Comparison of ENCODE assay signal across 1 cellular context in the genomic region with DNA sequence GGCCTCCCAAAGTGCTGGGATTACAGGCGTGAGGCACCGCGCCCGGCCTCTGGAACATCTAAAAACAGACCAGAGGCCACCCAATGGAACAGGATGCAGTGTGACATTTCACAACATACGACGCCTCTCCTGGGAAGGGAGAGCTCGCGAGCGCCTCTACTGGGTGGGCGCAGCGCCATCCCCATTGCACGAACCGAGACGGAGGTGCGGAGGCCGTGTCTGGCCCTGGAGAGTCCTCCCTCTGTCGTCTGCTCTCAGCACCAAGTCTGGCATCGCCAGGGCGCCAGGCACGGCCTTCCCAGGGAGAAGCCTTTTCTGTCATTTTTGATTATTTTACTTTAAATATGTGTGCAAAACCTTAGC.
TF ChIP-seq lines count a peak whose summit lies in the region.

No MANE protein-coding gene starts in this region.

TF ChIP-seq in GM23338, 12 proteins besides CTCF, POLR2A, EP300 and RAD21 (continued from another document):
- TF ChIP-seq, protein P1, sequence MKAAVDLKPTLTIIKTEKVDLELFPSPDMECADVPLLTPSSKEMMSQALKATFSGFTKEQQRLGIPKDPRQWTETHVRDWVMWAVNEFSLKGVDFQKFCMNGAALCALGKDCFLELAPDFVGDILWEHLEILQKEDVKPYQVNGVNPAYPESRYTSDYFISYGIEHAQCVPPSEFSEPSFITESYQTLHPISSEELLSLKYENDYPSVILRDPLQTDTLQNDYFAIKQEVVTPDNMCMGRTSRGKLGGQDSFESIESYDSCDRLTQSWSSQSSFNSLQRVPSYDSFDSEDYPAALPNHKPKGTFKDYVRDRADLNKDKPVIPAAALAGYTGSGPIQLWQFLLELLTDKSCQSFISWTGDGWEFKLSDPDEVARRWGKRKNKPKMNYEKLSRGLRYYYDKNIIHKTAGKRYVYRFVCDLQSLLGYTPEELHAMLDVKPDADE (IDR thresholded peaks at IDR 0.05): no peak
- no peak; the same call in 1 of the 2 replicates for TF ChIP-seq CREB1 (CRISPR knock-in tag; IDR thresholded peaks at IDR 0.05; ENCODE audit: low read depth)
- no peak for TF ChIP-seq POLR2AphosphoS5 (IDR thresholded peaks at IDR 0.05; ENCODE audit: low read depth)
- no peak for TF ChIP-seq NANOG (IDR thresholded peaks at IDR 0.05; ENCODE audit: borderline replicate concordance)
TF ChIP-seq in GM23338: peak in this region for 0.
